28 cellular contexts compared by ENCODE assay signal in genomic region chr14:63685401-63685800, GRCh38.
"Had no signal": no experiment of that assay in that cellular context is flagged by ENCODE, and none has a peak within 500 bp of the region (broad histone marks: within the 10 kb centered on the region; RNA-seq: fewer than 3 reads in every experiment).

No MANE protein-coding gene starts in this region.

- H3K4me3 ChIP-seq: adrenal gland, body of pancreas had no signal

- FAIRE-seq: colon, frontal cortex had no signal

- H3K9me3 ChIP-seq: adrenal gland, body of pancreas had no signal

- H3K36me3 ChIP-seq: adrenal gland, WERI-Rb-1 had no signal

- H3K4me1 ChIP-seq: adrenal gland, body of pancreas had no signal

- H3K27ac ChIP-seq: adrenal gland, body of pancreas, WERI-Rb-1 had no signal

- DNase-seq: activated B cell treated with CpG ODN at 0.5 μM for 24 hours; activated CD4-positive, alpha-beta T cell treated with anti-CD3 and anti-CD28 coated beads for 48 hours; activated CD4-positive, alpha-beta T cell treated with anti-CD3 and anti-CD28 coated beads, Interleukin-2, amount 50 U/mL, for 1 hour; activated CD4-positive, alpha-beta T cell treated with anti-CD3 and anti-CD28 coated beads, Interleukin-2, amount 50 U/mL, for 48 hours; activated CD8-positive, alpha-beta memory T cell treated with anti-CD3 and anti-CD28 coated beads, Interleukin-2, amount 10 ng/mL, durations not matched to agents 7 days and 5 days; activated CD8-positive, alpha-beta memory T cell treated with anti-CD3 and anti-CD28 coated beads, Interleukin-2, amount 50 U/mL, for 4 hours; activated CD8-positive, alpha-beta T cell treated with anti-CD3 and anti-CD28 coated beads for 36 hours; activated effector memory CD4-positive, alpha-beta T cell treated with anti-CD3 and anti-CD28 coated beads, Interleukin-2, amount 50 U/mL, for 16 hours; activated naive CD4-positive, alpha-beta T cell treated with anti-CD3 and anti-CD28 coated beads for 36 hours; activated naive CD8-positive, alpha-beta T cell treated with anti-CD3 and anti-CD28 coated beads for 36 hours; activated naive CD8-positive, alpha-beta T cell treated with anti-CD3 and anti-CD28 coated beads, Interleukin-2, amount 50 U/mL, for 24 hours; activated T-cell treated with anti-CD3 and anti-CD28 coated beads, Interleukin-2, amount 50 U/mL, for 1 hour; activated T-cell treated with anti-CD3 and anti-CD28 coated beads, Interleukin-2, amount 50 U/mL, for 48 hours; adrenal gland; amygdala; aorta; body of pancreas; caudate nucleus; cortex of kidney; dermis blood vessel endothelial cell; effector CD8-positive, alpha-beta T cell; foreskin fibroblast; head of caudate nucleus; T-helper 1 cell; T-helper 17 cell; WERI-Rb-1 had no signal
